Comparison of ENCODE assay signal across 12 cellular contexts in genomic region chr15:31340047-31340446, GRCh38. TPM values are rescaled to one million over a fixed set of nuclear protein-coding genes. Genes with fewer than 3 reads are reported as not detected.
DNase-seq lines count a peak whose midpoint lies in the region; ATAC-seq, FAIRE-seq and TF ChIP-seq lines count a peak whose summit lies in the region.
"Had no signal": no experiment of that assay in that cellular context is flagged by ENCODE, and none has a peak within 500 bp of the region (broad histone marks: within the 10 kb centered on the region; RNA-seq: fewer than 3 reads in every experiment).

No MANE protein-coding gene starts in this region.

- no peaks in the 10 kb centered on the region for H3K27me3 Mint-ChIP-seq in osteocyte (ENCODE audit: unreplicated experiment)
- H3K27me3 Mint-ChIP-seq: progenitor cell of endocrine pancreas had no signal

- H3K9ac ChIP-seq in mammary epithelial cell (ENCODE audit: insufficient read depth, low read length): peak overlapping the region; percentile 30

- no peak for TF ChIP-seq POLR2A in GM12891 (IDR thresholded peaks at IDR 0.05; ENCODE audit: low read depth, low read length)

- no peak for DNase-seq in heart right ventricle
- DNase-seq in left ventricle myocardium superior: no peak
- DNase-seq in mammary epithelial cell: no peak
- DNase-seq in osteocyte (ENCODE audit: extremely low spot score, unreplicated experiment): no peak
- no peak for DNase-seq in GM12891 (ENCODE audit: insufficient read length, low spot score)
- no peak for DNase-seq in epidermal melanocyte (ENCODE audit: insufficient read length, low spot score)
- no peak for DNase-seq in urothelium cell line (ENCODE audit: low spot score)
- DNase-seq: NCI-H226 had no signal

- no peak overlapping the region for H3K4me3 ChIP-seq in heart right ventricle
- H3K4me3 ChIP-seq in mammary epithelial cell (replicated peaks in 1 of 3; ENCODE audit: insufficient read depth in 1 of 3, low read depth in 2 of 3, low read length in 3 of 3): no peak overlapping the region

- no peak overlapping the region for H2AFZ ChIP-seq in mammary epithelial cell (ENCODE audit: low read depth, low read length)

- H3K4me1 ChIP-seq in heart right ventricle (peaks cover 85 to 99% (median 99%) of the 10 kb centered on the region in 9 donors), mammary epithelial cell (ENCODE audit: insufficient read depth, low read length) (peaks cover 48% of the 10 kb centered on the region)

- H3K27ac ChIP-seq in heart right ventricle (peak overlapping the region in 9 of 10 donors; percentile 30 to 100 (median 79)), mammary epithelial cell (ENCODE audit: insufficient read depth, low read depth, low read length) (peak overlapping the region; percentile 82)

- peaks cover 99% of the 10 kb centered on the region for H3K79me2 ChIP-seq in mammary epithelial cell (ENCODE audit: insufficient read depth, low read length)

- H3K4me2 ChIP-seq in mammary epithelial cell (ENCODE audit: insufficient read depth, low read depth, low read length): peak overlapping the region; percentile 55

- peaks cover 0 to 10% (median 0%) of the 10 kb centered on the region in 9 donors for H3K36me3 ChIP-seq in heart right ventricle
- H3K36me3 ChIP-seq in mammary epithelial cell (ENCODE audit: insufficient read depth, low read length): no peaks in the 10 kb centered on the region

- BruUV-seq in mammary epithelial cell (replicated peaks; lab: Mats Ljungman, UMichigan): no TSS peak

- H3K4me1 Mint-ChIP-seq in osteocyte (ENCODE audit: unreplicated experiment): peaks cover 62% of the 10 kb centered on the region

- no peaks in the 10 kb centered on the region for H3K36me3 Mint-ChIP-seq in osteocyte (ENCODE audit: unreplicated experiment)

- H3K9me3 ChIP-seq in heart right ventricle: no peaks in the 10 kb centered on the region
- H3K9me3 ChIP-seq in mammary epithelial cell (replicated peaks; ENCODE audit: insufficient read depth, low read length): no peaks in the 10 kb centered on the region

- in situ Hi-C loops in mammary epithelial cell (cut with MboI; ENCODE audit: low sequenced_read_pairs in 2 of 2): no loop called here

- H4K20me1 ChIP-seq in mammary epithelial cell (ENCODE audit: insufficient read depth, low read length): peaks cover 1% of the 10 kb centered on the region

- no peaks in the 10 kb centered on the region for H3K27me3 ChIP-seq in heart right ventricle
- H3K27me3 ChIP-seq in mammary epithelial cell (ENCODE audit: insufficient read depth, low read length): no peaks in the 10 kb centered on the region

- no peak overlapping the region for H3K4me3 Mint-ChIP-seq in osteocyte (ENCODE audit: unreplicated experiment)

- no peak for TF ChIP-seq CTCF in heart right ventricle (IDR thresholded peaks at IDR 0.05)
- no peak for TF ChIP-seq CTCF in mammary epithelial cell (conservative IDR thresholded peaks at IDR 0.05 in 1 of 2, IDR thresholded peaks at IDR 0.05 in 1 of 2; ENCODE audit: extremely low read depth in 1 of 2, insufficient read depth in 1 of 2, low read depth in 1 of 2, low read length in 2 of 2)
- TF ChIP-seq CTCF in osteocyte (IDR thresholded peaks at IDR 0.05): no peak

- dilution Hi-C loops in mammary epithelial cell (cut with HindIII; ENCODE audit: low sequenced_read_pairs): no loop called here

- peak overlapping the region; percentile 98 for H3K27ac Mint-ChIP-seq in osteocyte (ENCODE audit: unreplicated experiment)
- H3K27ac Mint-ChIP-seq: progenitor cell of endocrine pancreas had no signal

- CTCF ChIA-PET in mammary epithelial cell (lab: Charles Lee; ENCODE audit: low non-redundant PET): no interaction called here

- intact Hi-C loops in heart right ventricle (cut with DNase I) (no loop called here), left ventricle myocardium superior (cut with micrococcal nuclease) (no loop called here), mammary epithelial cell (cut with micrococcal nuclease) (no loop called here)

- no peaks in the 10 kb centered on the region for H3K9me3 Mint-ChIP-seq in osteocyte (ENCODE audit: unreplicated experiment)

- ATAC-seq in heart right ventricle: no peak
- no peak for ATAC-seq in left ventricle myocardium superior
- no peak for ATAC-seq in HG03095 (IDR thresholded peaks at IDR 0.05; ENCODE audit: unreplicated experiment)
- ATAC-seq: HepG2 had no signal

- WGBS in heart right ventricle, 2 donors: 54 to 68% methylated on average over 5 of the region's 5 CpGs
- 59% methylated on average over 3 of the region's 5 CpGs for WGBS in mammary epithelial cell (ENCODE audit: low coverage, missing lambda C conversion rate)

- FAIRE-seq in GM12891 (lab: Jason Lieb, UNC): no peak
- FAIRE-seq in urothelium cell line (lab: Jason Lieb, UNC): no peak
- FAIRE-seq: endometrium, HepG2 had no signal

TF ChIP-seq in GM12891, 5 proteins besides CTCF, POLR2A, EP300 and RAD21:
- no peak for TF ChIP-seq POLR2AphosphoS5 (IDR thresholded peaks at IDR 0.05; ENCODE audit: low read depth, low read length)

RNA-seq across cellular contexts. Expression of gene KLF13, which starts 13.4 kb away (rescaled TPM):
- total RNA-seq in heart right ventricle: 100 to 1,000 TPM in 1 of 10 donors, 10 to 100 TPM in 9; 28.4 to 101 (median 49.4) TPM
- polyA plus RNA-seq in heart right ventricle: 10 to 100 TPM; 32.9 to 44.0 TPM
- total RNA-seq in left ventricle myocardium superior: 85.3 TPM
- total RNA-seq in mammary epithelial cell: 10 to 100 TPM; 49.8 to 62.3 TPM
- 25.1 TPM for polyA plus RNA-seq in mammary epithelial cell
- 40.5 TPM for polyA minus RNA-seq in mammary epithelial cell
- 54.5 and 57.7 TPM in 2 replicates for total RNA-seq in osteocyte
- 47.3 TPM for polyA plus RNA-seq in GM12891 (2012; ENCODE audit: low read depth, missing spikeins)
